In the genomic region with DNA sequence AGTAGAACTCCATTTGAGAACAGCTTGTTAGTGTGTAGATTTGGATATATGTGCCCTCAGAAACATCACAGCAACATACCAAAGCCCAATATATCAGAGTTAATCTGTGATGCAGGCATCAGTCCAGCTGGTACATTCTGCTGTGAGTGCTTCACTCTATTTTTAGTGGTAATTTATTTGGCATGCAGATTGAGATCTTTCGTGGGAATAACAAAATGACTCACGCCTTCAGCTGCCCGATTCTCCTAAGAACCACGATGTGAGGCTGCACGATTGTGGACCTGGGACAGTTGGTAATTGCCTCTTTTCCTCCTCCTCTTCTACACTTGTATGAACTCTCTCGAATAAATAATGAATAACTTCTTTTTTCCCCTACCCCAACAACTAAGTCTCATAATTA, we compare ENCODE assay signal across 14 cellular contexts.
A peak's percentile ranks its signal among the peaks of the same experiment; 100 is the strongest.
DNase-seq lines count a peak whose midpoint lies in the region; ATAC-seq and TF ChIP-seq lines count a peak whose summit lies in the region.
"Had no signal": no experiment of that assay in that cellular context is flagged by ENCODE, and none has a peak within 500 bp of the region (broad histone marks: within the 10 kb centered on the region; RNA-seq: fewer than 3 reads in every experiment).

No MANE protein-coding gene starts in this region.

- H3K4me1 Mint-ChIP-seq in activated T-cell treated with anti-CD3 and anti-CD28 coated beads, Interleukin-2, amount 50 U/mL, for 72 hours (ENCODE audit: low read depth), result no peaks in the 10 kb centered on the region
- H3K4me1 Mint-ChIP-seq: stimulated activated effector memory CD8-positive, alpha-beta T cell treated with anti-CD3 and anti-CD28 coated beads, Interleukin-12 subunit alpha, Interleukin-12 subunit beta, amount 100 ng/mL, for 72 hours had no signal

- no peak overlapping the region for H2AFZ ChIP-seq in trophoblast cell (ENCODE audit: insufficient read depth, low read length, poor library complexity)

- no peak for TF ChIP-seq CTCF in AG10803 (conservative IDR thresholded peaks at IDR 0.05; ENCODE audit: low read length)

- no peaks in the 10 kb centered on the region for H3K27me3 ChIP-seq in trophoblast cell (ENCODE audit: insufficient read depth, low read length)
- H3K27me3 ChIP-seq: BLaER1 treated with 17β-estradiol and CSF1 and Interleukin-3, amounts not matched to agents 10 nM and 100 nM; Peyer's patch had no signal

- H3K18ac ChIP-seq in trophoblast cell (ENCODE audit: low read length), result no peak overlapping the region

- H3K36me3 ChIP-seq in trophoblast cell (ENCODE audit: control insufficient read depth in 1 of 2, insufficient read depth in 2 of 2, low read length in 2 of 2), result no peaks in the 10 kb centered on the region
- H3K36me3 ChIP-seq: BLaER1 treated with 17β-estradiol and CSF1 and Interleukin-3, amounts not matched to agents 10 nM and 100 nM; Peyer's patch had no signal

- H3K27ac Mint-ChIP-seq in activated T-cell treated with anti-CD3 and anti-CD28 coated beads, Interleukin-2, amount 50 U/mL, for 72 hours, result no peak overlapping the region
- H3K27ac Mint-ChIP-seq: activated naive CD8-positive, alpha-beta T cell; stimulated activated effector memory CD8-positive, alpha-beta T cell treated with anti-CD3 and anti-CD28 coated beads, Interleukin-12 subunit alpha, Interleukin-12 subunit beta, amount 100 ng/mL, for 72 hours had no signal

- no peak overlapping the region for H3K4me2 ChIP-seq in trophoblast cell (ENCODE audit: low read length)
- H3K4me2 ChIP-seq: BLaER1 treated with 17β-estradiol and CSF1 and Interleukin-3, amounts not matched to agents 10 nM and 100 nM had no signal

- H3K79me1 ChIP-seq in trophoblast cell (ENCODE audit: low read length), result no peaks in the 10 kb centered on the region

- H3K4me1 ChIP-seq in trophoblast cell (ENCODE audit: control insufficient read depth in 1 of 2, insufficient read depth in 2 of 2, low read length in 2 of 2), result no peaks in the 10 kb centered on the region
- H3K4me1 ChIP-seq: BLaER1 treated with 17β-estradiol and CSF1 and Interleukin-3, amounts not matched to agents 10 nM and 100 nM; Peyer's patch had no signal

- H3K23ac ChIP-seq in trophoblast cell (ENCODE audit: low read length), result no peak overlapping the region

- H4K8ac ChIP-seq in trophoblast cell (ENCODE audit: low read depth, low read length), result no peak overlapping the region

- H4K12ac ChIP-seq in trophoblast cell (ENCODE audit: low read depth, low read length), result no peak overlapping the region

- no peak overlapping the region for H2BK12ac ChIP-seq in trophoblast cell (ENCODE audit: low read length)

- peak; percentile 82 for DNase-seq in AG10803 (ENCODE audit: low read depth)
- DNase-seq in NCI-H1105 treated with DMSO at 0.1 percent for 48 hours (lab: John Stamatoyannopoulos, UW), result peak; percentile 26
- peak; percentile 1 for DNase-seq in fibroblast of gingiva (ENCODE audit: low read depth)
- DNase-seq in trophoblast cell, result peak; percentile 26 to 64
- DNase-seq in UCSD-AML1 (lab: John Stamatoyannopoulos, UW; ENCODE audit: unreplicated experiment), result no peak
- no peak for DNase-seq in activated T-cell treated with anti-CD3 and anti-CD28 coated beads, Interleukin-2, amount 50 U/mL, for 72 hours
- no peak for DNase-seq in mucosa of gallbladder (ENCODE audit: low spot score)
- DNase-seq: activated CD8-positive, alpha-beta memory T cell treated with anti-CD3 and anti-CD28 coated beads for 24 hours; Peyer's patch; T1000 had no signal

- no peak overlapping the region for H2BK5ac ChIP-seq in trophoblast cell (ENCODE audit: low read depth, low read length, poor library complexity)

- no peaks in the 10 kb centered on the region for H3K79me2 ChIP-seq in trophoblast cell (ENCODE audit: control insufficient read depth, insufficient read depth, low read length, poor library complexity)

- no peaks in the 10 kb centered on the region for H3K9me3 ChIP-seq in trophoblast cell (ENCODE audit: insufficient read depth, low read depth, low read length)
- H3K9me3 ChIP-seq: Peyer's patch had no signal

- no peak overlapping the region for H3K4me3 Mint-ChIP-seq in activated T-cell treated with anti-CD3 and anti-CD28 coated beads, Interleukin-2, amount 50 U/mL, for 72 hours
- H3K4me3 Mint-ChIP-seq: activated naive CD8-positive, alpha-beta T cell; stimulated activated effector memory CD8-positive, alpha-beta T cell treated with anti-CD3 and anti-CD28 coated beads, Interleukin-12 subunit alpha, Interleukin-12 subunit beta, amount 100 ng/mL, for 72 hours had no signal

- H3K9ac ChIP-seq in trophoblast cell (ENCODE audit: low read length), result no peak overlapping the region
- H3K9ac ChIP-seq: BLaER1 treated with 17β-estradiol and CSF1 and Interleukin-3, amounts not matched to agents 10 nM and 100 nM had no signal

- H3K36me3 Mint-ChIP-seq in activated T-cell treated with anti-CD3 and anti-CD28 coated beads, Interleukin-2, amount 50 U/mL, for 72 hours (ENCODE audit: insufficient read depth in 2 of 2), result peaks cover 1 to 5% of the 10 kb centered on the region in 2 donors
- H3K36me3 Mint-ChIP-seq: activated naive CD8-positive, alpha-beta T cell; stimulated activated effector memory CD8-positive, alpha-beta T cell treated with anti-CD3 and anti-CD28 coated beads, Interleukin-12 subunit alpha, Interleukin-12 subunit beta, amount 100 ng/mL, for 72 hours had no signal

- no peak overlapping the region for H3K4ac ChIP-seq in trophoblast cell (ENCODE audit: low read depth, low read length)

- H3K9me3 Mint-ChIP-seq in activated T-cell treated with anti-CD3 and anti-CD28 coated beads, Interleukin-2, amount 50 U/mL, for 72 hours, result peaks cover 6 to 12% of the 10 kb centered on the region in 2 donors

- no peak overlapping the region for H3K27ac ChIP-seq in trophoblast cell (ENCODE audit: low read depth, low read length)
- H3K27ac ChIP-seq: BLaER1 treated with 17β-estradiol and CSF1 and Interleukin-3, amounts not matched to agents 10 nM and 100 nM; Peyer's patch had no signal

- WGBS in trophoblast cell (ENCODE audit: extremely low coverage, insufficient coverage, insufficient read length), result no CpG with 5 or more reads among the region's 6 CpGs

- H2AK5ac ChIP-seq in trophoblast cell (ENCODE audit: low read length), result no peak overlapping the region

- H4K91ac ChIP-seq in trophoblast cell (ENCODE audit: low read depth, low read length), result no peak overlapping the region

- no peak for ATAC-seq in activated T-cell treated with anti-CD3 and anti-CD28 coated beads, Interleukin-2, amount 50 U/mL, for 72 hours (replicated peaks in 1 of 2)
- ATAC-seq in GM18511 (IDR thresholded peaks at IDR 0.05; ENCODE audit: unreplicated experiment), result no peak
- ATAC-seq: stimulated activated effector memory CD8-positive, alpha-beta T cell treated with anti-CD3 and anti-CD28 coated beads, Interleukin-12 subunit alpha, Interleukin-12 subunit beta, amount 100 ng/mL, for 72 hours had no signal

- no peaks in the 10 kb centered on the region for H3K27me3 Mint-ChIP-seq in activated T-cell treated with anti-CD3 and anti-CD28 coated beads, Interleukin-2, amount 50 U/mL, for 72 hours (ENCODE audit: low read depth)

- H3K4me3 ChIP-seq in AG10803 (ENCODE audit: low read length) (peak overlapping the region; percentile 21), trophoblast cell (ENCODE audit: low read depth, low read length) (no peak overlapping the region)
- H3K4me3 ChIP-seq: BLaER1 treated with 17β-estradiol and CSF1 and Interleukin-3, amounts not matched to agents 10 nM and 100 nM; Peyer's patch had no signal

- no peak overlapping the region for H3K14ac ChIP-seq in trophoblast cell (ENCODE audit: low read length)

- no peak overlapping the region for H2BK120ac ChIP-seq in trophoblast cell (ENCODE audit: insufficient read depth, low read length, poor library complexity)

Comparison
In these comparisons a context has a peak if more than half of its experiments do, and no peak if none do; other contexts are left out.
1. DNase-seq: peak in AG10803 (single experiment), NCI-H1105 treated with DMSO at 0.1 percent for 48 hours (single experiment), fibroblast of gingiva (single experiment) and trophoblast cell (2 of 2); none in UCSD-AML1 (single experiment), activated T-cell treated with anti-CD3 and anti-CD28 coated beads, Interleukin-2, amount 50 U/mL, for 72 hours (0 of 2) and mucosa of gallbladder (single experiment).